Comparison of ENCODE assay signal across 8 cellular contexts in the genomic region with DNA sequence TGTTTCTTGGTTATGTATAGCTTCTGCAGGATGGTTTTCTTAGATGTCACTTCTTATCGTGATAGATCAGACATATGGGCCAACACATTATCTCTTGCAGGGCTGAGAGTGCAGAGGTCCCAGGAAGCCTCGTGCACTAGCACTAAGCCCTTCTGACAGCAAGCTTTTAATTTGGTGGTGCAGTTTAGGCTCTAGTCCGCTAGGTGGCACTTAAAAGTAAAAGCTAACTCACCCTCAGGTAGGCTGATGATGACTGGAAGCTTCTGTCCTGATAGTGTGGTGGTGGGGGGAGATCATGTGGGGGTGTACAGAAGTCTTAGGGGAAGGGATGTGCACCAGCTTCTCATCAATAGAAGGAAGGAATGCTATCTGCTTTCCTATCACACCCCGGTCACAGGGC.
A peak's percentile ranks its signal among the peaks of the same experiment; 100 is the strongest.
DNase-seq lines count a peak whose midpoint lies in the region; ATAC-seq, FAIRE-seq and TF ChIP-seq lines count a peak whose summit lies in the region.
"Not testable (repeated sequence)": the region's sequence is repeated elsewhere in the genome, so short reads cannot be mapped to it uniquely, and the experiment has no call there.

No MANE protein-coding gene starts in this region.

- not testable (repeated sequence) for H3K4me1 ChIP-seq in GM12878 (ENCODE audit: control insufficient read depth, insufficient read depth, low read length); mucosa of descending colon (ENCODE audit: low read depth)

- not testable (repeated sequence) for H3K79me2 ChIP-seq in GM12878 (ENCODE audit: control insufficient read depth, insufficient read depth, low read length)

- not testable (repeated sequence) for H3K4me2 ChIP-seq in GM12878 (ENCODE audit: control insufficient read depth, insufficient read depth)

- H3K36me3 ChIP-seq in GM12878 (ENCODE audit: control insufficient read depth in 2 of 2, insufficient read depth in 2 of 2, low read length in 1 of 2); mucosa of descending colon (ENCODE audit: low read depth): not testable (repeated sequence)

- not testable (repeated sequence) for TF ChIP-seq RAD21 in GM12878 (IDR thresholded peaks at IDR 0.05; ENCODE audit: insufficient read depth, low read depth, low read length)

- TF ChIP-seq POLR2A in GM12878 (IDR thresholded peaks at IDR 0.05; ENCODE audit: low read depth, low read length), result not testable (repeated sequence)

- peak; percentile 80 for ATAC-seq in GM18502 (IDR thresholded peaks at IDR 0.05; ENCODE audit: poor library complexity, unreplicated experiment)
- peak; percentile 76 for ATAC-seq in GM18907 (IDR thresholded peaks at IDR 0.05; ENCODE audit: unreplicated experiment)
- peak; percentile 51 for ATAC-seq in GM21390 (IDR thresholded peaks at IDR 0.05; ENCODE audit: unreplicated experiment)
- peak; percentile 60 for ATAC-seq in HG02571 (IDR thresholded peaks at IDR 0.05; ENCODE audit: unreplicated experiment)
- ATAC-seq in HG03025 (IDR thresholded peaks at IDR 0.05; ENCODE audit: low FRiP score, unreplicated experiment), result peak; percentile 59
- ATAC-seq in HG03469 (IDR thresholded peaks at IDR 0.05; ENCODE audit: unreplicated experiment), result peak; percentile 50
- ATAC-seq in GM12878, result peak; percentile 75
- peak; percentile 27 for ATAC-seq in mucosa of descending colon

- no CpG with 5 or more reads among the region's 4 CpGs for WGBS in GM12878 (ENCODE audit: insufficient coverage, insufficient replicate concordance, low lambda C conversion rate, missing lambda C conversion rate)

- not testable (repeated sequence) for TF ChIP-seq CTCF in GM12878 (IDR thresholded peaks at IDR 0.05 in 2 of 3, conservative IDR thresholded peaks at IDR 0.05 in 1 of 3; ENCODE audit: control insufficient read depth in 2 of 3, extremely low read depth in 1 of 3, insufficient read depth in 1 of 3, low read depth in 3 of 3, low read length in 3 of 3); mucosa of descending colon (IDR thresholded peaks at IDR 0.05)

- not testable (repeated sequence) for TF ChIP-seq EP300 in GM12878 (IDR thresholded peaks at IDR 0.05; ENCODE audit: borderline replicate concordance in 1 of 2, control insufficient read depth in 1 of 2, low read depth in 2 of 2, low read length in 2 of 2)

- H4K20me1 ChIP-seq in GM12878 (ENCODE audit: control insufficient read depth, insufficient read depth), result not testable (repeated sequence)

- H3K9me3 ChIP-seq in GM12878 (replicated peaks; ENCODE audit: control insufficient read depth, insufficient read depth, low read length); mucosa of descending colon: not testable (repeated sequence)

- H3K4me3 ChIP-seq in GM12878, mucosa of descending colon: not testable (repeated sequence)

- SMC1A ChIA-PET in GM12878 (lab: Charles Lee; ENCODE audit: uncharacterized antibody, unreplicated experiment), result not testable (repeated sequence)

- not testable (repeated sequence) for H2AFZ ChIP-seq in GM12878 (ENCODE audit: control insufficient read depth, low read depth, low read length)

- RAD21 ChIA-PET in GM12878 (lab: Charles Lee; ENCODE audit: unreplicated experiment), result not testable (repeated sequence)

- not testable (repeated sequence) for H3K9ac ChIP-seq in GM12878 (ENCODE audit: control insufficient read depth, insufficient read depth, low read length)

- H3K27me3 ChIP-seq in GM12878 (replicated peaks in 1 of 2; ENCODE audit: control insufficient read depth in 2 of 2, insufficient read depth in 2 of 2, low read length in 1 of 2), result not testable (repeated sequence)

- POLR2A ChIA-PET in GM12878 (lab: Charles Lee), result not testable (repeated sequence)

- not testable (repeated sequence) for BruUV-seq in GM12878 (replicated peaks; lab: Mats Ljungman, UMichigan)

- in situ Hi-C loops in GM12878 (cut with MboI), result not testable (repeated sequence)

- intact Hi-C loops in GM12878 (cut with micrococcal nuclease; ENCODE audit: unreplicated experiment); mucosa of descending colon (cut with DNase I, micrococcal nuclease): not testable (repeated sequence)

- CTCF ChIA-PET in GM12878 (lab: Yijun Ruan, JAX), result not testable (repeated sequence)

- peak; percentile 41 for FAIRE-seq in GM12878 (lab: Jason Lieb, UNC)

- DNase-seq in GM12878 (ENCODE audit: low read depth, low spot score); mucosa of descending colon: not testable (repeated sequence)

- H3K27ac ChIP-seq in GM12878 (ENCODE audit: control insufficient read depth, insufficient read depth), result not testable (repeated sequence)

Comparison
In these comparisons a context has a peak if more than half of its experiments do, and no peak if none do; other contexts are left out.
1. ATAC-seq: peak in every context shown above with its lines; median percentile 80 in GM18502; 76 in GM18907; 75 in GM12878; 60 in HG02571; 59 in HG03025; 51 in GM21390; 50 in HG03469; 27 in mucosa of descending colon.